2 cellular contexts compared by ENCODE assay signal in genomic region chr4:185642907-185643306, GRCh38.
TF ChIP-seq lines count a peak whose summit lies in the region.

No MANE protein-coding gene starts in this region.

TF ChIP-seq in GM23338, 12 proteins besides CTCF, POLR2A, EP300 and RAD21:
- no peak for TF ChIP-seq ETS1 (IDR thresholded peaks at IDR 0.05)
- TF ChIP-seq ZNF331 (CRISPR knock-in tag; IDR thresholded peaks at IDR 0.05; ENCODE audit: low read depth), result no peak
- TF ChIP-seq STAT1 (IDR thresholded peaks at IDR 0.05; ENCODE audit: unreplicated experiment), result no peak

TF ChIP-seq in IMR-90, 13 proteins besides CTCF, POLR2A, EP300 and RAD21:
- TF ChIP-seq CEBPB (IDR thresholded peaks at IDR 0.05; ENCODE audit: low read depth, low read length) (no peak), ELK1 (IDR thresholded peaks at IDR 0.05; ENCODE audit: borderline replicate concordance, low read depth, low read length) (no peak), FOS (IDR thresholded peaks at IDR 0.05; ENCODE audit: low read depth, low read length) (no peak), NFE2L2 (IDR thresholded peaks at IDR 0.05; ENCODE audit: low read depth, low read length) (no peak), RCOR1 (IDR thresholded peaks at IDR 0.05; ENCODE audit: insufficient replicate concordance, low read length) (no peak), SMC3 (IDR thresholded peaks at IDR 0.05; ENCODE audit: low read depth, low read length) (no peak), CHD1 (IDR thresholded peaks at IDR 0.05; ENCODE audit: low read depth, low read length) (no peak), BHLHE40 (IDR thresholded peaks at IDR 0.05; ENCODE audit: low read depth, low read length) (no peak), USF2 (IDR thresholded peaks at IDR 0.05; ENCODE audit: low read depth, low read length) (no peak)
